In genomic region chr7:69994218-69994617, GRCh38 we compare ENCODE assay signal across 34 cellular contexts.
"Had no signal": no experiment of that assay in that cellular context is flagged by ENCODE, and none has a peak within 500 bp of the region (broad histone marks: within the 10 kb centered on the region; RNA-seq: fewer than 3 reads in every experiment).

No MANE protein-coding gene starts in this region.

- H3K4me3 Mint-ChIP-seq: activated CD4-positive, alpha-beta T cell treated with anti-CD3 and anti-CD28 coated beads for 36 hours; activated CD4-positive, alpha-beta T cell treated with anti-CD3 and anti-CD28 coated beads, Interleukin-2, amount 10 ng/mL, durations not matched to agents 7 days and 5 days; activated CD8-positive, alpha-beta T cell treated with anti-CD3 and anti-CD28 coated beads for 36 hours; activated naive CD4-positive, alpha-beta T cell treated with anti-CD3 and anti-CD28 coated beads, Interleukin-2, amount 10 ng/mL, durations not matched to agents 7 days and 5 days; activated naive CD4-positive, alpha-beta T cell treated with anti-CD3 and anti-CD28 coated beads, Interleukin-2, amount 50 U/mL, for 24 hours; activated naive CD8-positive, alpha-beta T cell; activated naive CD8-positive, alpha-beta T cell treated with anti-CD3 and anti-CD28 coated beads, Interleukin-2, amount 10 ng/mL, durations not matched to agents 7 days and 5 days; activated naive CD8-positive, alpha-beta T cell treated with anti-CD3 and anti-CD28 coated beads, Interleukin-2, amount 50 U/mL, for 24 hours; activated T-cell treated with anti-CD3 and anti-CD28 coated beads, Interleukin-2, amount 50 U/mL, for 4 hours; activated T-cell treated with anti-CD3 and anti-CD28 coated beads, Interleukin-2, amount 50 U/mL, for 72 hours; activated T-helper 1 cell treated with anti-CD3 and anti-CD28 coated beads, Interleukin-12 subunit alpha, Interleukin-12 subunit beta, Interleukin-2, Interleukin-4 antibody, amounts not matched to agents 30 ng/mL and 10 ng/mL and 1 ng/mL, durations not matched to agents 14 hours and 24 hours and 36 hours; activated T-helper 17 cell treated with anti-CD3 and anti-CD28 coated beads, Interleukin-2, amount 50 U/mL, for 72 hours; T-helper 1 cell treated with Interleukin-12 subunit alpha and Interleukin-12 subunit beta and Interleukin-4 antibody, amounts not matched to agents 30 μg/mL and 1 μg/mL, for 36 hours; T-helper 2 cell treated with Interferon-gamma antibody and Interleukin-4, amounts not matched to agents 5 μg/mL and 100 μg/mL, for 36 hours; WTC11 had no signal

- DNase-seq: activated CD4-positive, alpha-beta T cell treated with anti-CD3 and anti-CD28 coated beads for 1 hour; activated CD4-positive, alpha-beta T cell treated with anti-CD3 and anti-CD28 coated beads for 36 hours; activated CD4-positive, alpha-beta T cell treated with anti-CD3 and anti-CD28 coated beads for 48 hours; activated CD4-positive, alpha-beta T cell treated with anti-CD3 and anti-CD28 coated beads, Interleukin-2, amount 10 ng/mL, durations not matched to agents 7 days and 5 days; activated CD4-positive, alpha-beta T cell treated with anti-CD3 and anti-CD28 coated beads, Interleukin-2, amount 50 U/mL, for 48 hours; activated CD4-positive, CD25-positive, alpha-beta regulatory T cell; activated CD8-positive, alpha-beta memory T cell treated with anti-CD3 and anti-CD28 coated beads, Interleukin-2, amount 50 U/mL, for 4 hours; activated CD8-positive, alpha-beta T cell treated with anti-CD3 and anti-CD28 coated beads for 36 hours; activated effector memory CD4-positive, alpha-beta T cell treated with Interleukin-2 at 50 U/mL for 16 hours; activated gamma-delta T cell; activated naive CD4-positive, alpha-beta T cell treated with anti-CD3 and anti-CD28 coated beads, Interleukin-2, amount 10 ng/mL, durations not matched to agents 7 days and 5 days; activated naive CD4-positive, alpha-beta T cell treated with Interleukin-2 at 50 U/mL for 16 hours; activated naive CD8-positive, alpha-beta T cell treated with anti-CD3 and anti-CD28 coated beads, Interleukin-2, amount 10 ng/mL, durations not matched to agents 7 days and 5 days; activated naive CD8-positive, alpha-beta T cell treated with anti-CD3 and anti-CD28 coated beads, Interleukin-2, amount 50 U/mL, for 24 hours; activated T-cell treated with anti-CD3 and anti-CD28 coated beads for 4 hours; activated T-cell treated with anti-CD3 and anti-CD28 coated beads, Interleukin-2, amount 50 U/mL, for 1 hour; activated T-cell treated with anti-CD3 and anti-CD28 coated beads, Interleukin-2, amount 50 U/mL, for 4 hours; activated T-cell treated with anti-CD3 and anti-CD28 coated beads, Interleukin-2, amount 50 U/mL, for 72 hours; brain microvascular endothelial cell; central memory CD4-positive, alpha-beta T cell; T-helper 1 cell; T-helper 2 cell; T-helper 9 cell; WERI-Rb-1 had no signal

- H3K36me3 ChIP-seq: ascending aorta, brain microvascular endothelial cell, breast epithelium, WERI-Rb-1 had no signal

- H3K4me1 ChIP-seq: ascending aorta, breast epithelium had no signal

- H3K4me1 Mint-ChIP-seq: activated CD4-positive, alpha-beta T cell treated with anti-CD3 and anti-CD28 coated beads for 36 hours; activated CD4-positive, alpha-beta T cell treated with anti-CD3 and anti-CD28 coated beads, Interleukin-2, amount 10 ng/mL, durations not matched to agents 7 days and 5 days; activated naive CD4-positive, alpha-beta T cell treated with anti-CD3 and anti-CD28 coated beads, Interleukin-2, amount 10 ng/mL, durations not matched to agents 7 days and 5 days; activated naive CD4-positive, alpha-beta T cell treated with anti-CD3 and anti-CD28 coated beads, Interleukin-2, amount 50 U/mL, for 24 hours; activated naive CD8-positive, alpha-beta T cell treated with anti-CD3 and anti-CD28 coated beads, Interleukin-2, amount 10 ng/mL, durations not matched to agents 7 days and 5 days; activated naive CD8-positive, alpha-beta T cell treated with anti-CD3 and anti-CD28 coated beads, Interleukin-2, amount 50 U/mL, for 24 hours; activated T-helper 17 cell treated with anti-CD3 and anti-CD28 coated beads, Interleukin-2, amount 50 U/mL, for 72 hours; WTC11 had no signal

- H3K4me3 ChIP-seq: ascending aorta, breast epithelium had no signal

- H3K27me3 Mint-ChIP-seq: activated CD4-positive, alpha-beta T cell treated with anti-CD3 and anti-CD28 coated beads for 36 hours; activated CD4-positive, alpha-beta T cell treated with anti-CD3 and anti-CD28 coated beads, Interleukin-2, amount 10 ng/mL, durations not matched to agents 7 days and 5 days; activated naive CD4-positive, alpha-beta T cell treated with anti-CD3 and anti-CD28 coated beads, Interleukin-2, amount 10 ng/mL, durations not matched to agents 7 days and 5 days; activated naive CD4-positive, alpha-beta T cell treated with anti-CD3 and anti-CD28 coated beads, Interleukin-2, amount 50 U/mL, for 24 hours; activated naive CD8-positive, alpha-beta T cell treated with anti-CD3 and anti-CD28 coated beads, Interleukin-2, amount 50 U/mL, for 24 hours had no signal

- H3K27ac Mint-ChIP-seq: activated CD4-positive, alpha-beta T cell treated with anti-CD3 and anti-CD28 coated beads for 36 hours; activated CD4-positive, alpha-beta T cell treated with anti-CD3 and anti-CD28 coated beads, Interleukin-2, amount 10 ng/mL, durations not matched to agents 7 days and 5 days; activated CD8-positive, alpha-beta T cell treated with anti-CD3 and anti-CD28 coated beads for 36 hours; activated naive CD4-positive, alpha-beta T cell treated with anti-CD3 and anti-CD28 coated beads, Interleukin-2, amount 10 ng/mL, durations not matched to agents 7 days and 5 days; activated naive CD4-positive, alpha-beta T cell treated with anti-CD3 and anti-CD28 coated beads, Interleukin-2, amount 50 U/mL, for 24 hours; activated naive CD8-positive, alpha-beta T cell; activated naive CD8-positive, alpha-beta T cell treated with anti-CD3 and anti-CD28 coated beads, Interleukin-2, amount 10 ng/mL, durations not matched to agents 7 days and 5 days; activated naive CD8-positive, alpha-beta T cell treated with anti-CD3 and anti-CD28 coated beads, Interleukin-2, amount 50 U/mL, for 24 hours; activated T-cell treated with anti-CD3 and anti-CD28 coated beads, Interleukin-2, amount 50 U/mL, for 72 hours; activated T-helper 1 cell treated with anti-CD3 and anti-CD28 coated beads, Interleukin-12 subunit alpha, Interleukin-12 subunit beta, Interleukin-2, Interleukin-4 antibody, amounts not matched to agents 30 ng/mL and 10 ng/mL and 1 ng/mL, durations not matched to agents 14 hours and 24 hours and 36 hours; activated T-helper 17 cell treated with anti-CD3 and anti-CD28 coated beads, Interleukin-2, amount 50 U/mL, for 72 hours; T-helper 1 cell treated with Interleukin-12 subunit alpha and Interleukin-12 subunit beta and Interleukin-4 antibody, amounts not matched to agents 30 μg/mL and 1 μg/mL, for 36 hours; T-helper 2 cell treated with Interferon-gamma antibody and Interleukin-4, amounts not matched to agents 5 μg/mL and 100 μg/mL, for 36 hours; WTC11 had no signal

- ATAC-seq: activated CD4-positive, alpha-beta T cell treated with anti-CD3 and anti-CD28 coated beads for 36 hours; activated CD4-positive, CD25-positive, alpha-beta regulatory T cell treated with anti-CD3 and anti-CD28 coated beads, Interleukin-2, amount 50 U/mL, for 24 hours; activated CD8-positive, alpha-beta T cell treated with anti-CD3 and anti-CD28 coated beads for 36 hours; activated naive CD8-positive, alpha-beta T cell treated with anti-CD3 and anti-CD28 coated beads, Interleukin-2, amount 50 U/mL, for 24 hours; activated T-cell treated with anti-CD3 and anti-CD28 coated beads, Interleukin-2, amount 50 U/mL, for 4 hours; activated T-cell treated with anti-CD3 and anti-CD28 coated beads, Interleukin-2, amount 50 U/mL, for 72 hours; activated T-helper 17 cell treated with anti-CD3 and anti-CD28 coated beads, Interleukin-2, amount 50 U/mL, for 72 hours; WTC11 had no signal

- H3K27ac ChIP-seq: ascending aorta, brain microvascular endothelial cell, breast epithelium, WERI-Rb-1 had no signal

- H3K36me3 Mint-ChIP-seq: activated naive CD4-positive, alpha-beta T cell treated with anti-CD3 and anti-CD28 coated beads, Interleukin-2, amount 10 ng/mL, durations not matched to agents 7 days and 5 days; activated naive CD4-positive, alpha-beta T cell treated with anti-CD3 and anti-CD28 coated beads, Interleukin-2, amount 50 U/mL, for 24 hours; activated naive CD8-positive, alpha-beta T cell; activated naive CD8-positive, alpha-beta T cell treated with anti-CD3 and anti-CD28 coated beads, Interleukin-2, amount 10 ng/mL, durations not matched to agents 7 days and 5 days; WTC11 had no signal

- H3K9me3 ChIP-seq: ascending aorta, breast epithelium had no signal

- H3K9me3 Mint-ChIP-seq: activated CD4-positive, alpha-beta T cell treated with anti-CD3 and anti-CD28 coated beads, Interleukin-2, amount 10 ng/mL, durations not matched to agents 7 days and 5 days; activated CD8-positive, alpha-beta T cell treated with anti-CD3 and anti-CD28 coated beads for 36 hours; activated naive CD4-positive, alpha-beta T cell treated with anti-CD3 and anti-CD28 coated beads, Interleukin-2, amount 10 ng/mL, durations not matched to agents 7 days and 5 days; activated naive CD4-positive, alpha-beta T cell treated with anti-CD3 and anti-CD28 coated beads, Interleukin-2, amount 50 U/mL, for 24 hours; activated naive CD8-positive, alpha-beta T cell treated with anti-CD3 and anti-CD28 coated beads, Interleukin-2, amount 10 ng/mL, durations not matched to agents 7 days and 5 days; activated naive CD8-positive, alpha-beta T cell treated with anti-CD3 and anti-CD28 coated beads, Interleukin-2, amount 50 U/mL, for 24 hours; activated T-cell treated with anti-CD3 and anti-CD28 coated beads, Interleukin-2, amount 50 U/mL, for 4 hours; activated T-cell treated with anti-CD3 and anti-CD28 coated beads, Interleukin-2, amount 50 U/mL, for 72 hours; activated T-helper 1 cell treated with anti-CD3 and anti-CD28 coated beads, Interleukin-12 subunit alpha, Interleukin-12 subunit beta, Interleukin-2, Interleukin-4 antibody, amounts not matched to agents 30 ng/mL and 10 ng/mL and 1 ng/mL, durations not matched to agents 14 hours and 24 hours and 36 hours; T-helper 1 cell treated with Interleukin-12 subunit alpha and Interleukin-12 subunit beta and Interleukin-4 antibody, amounts not matched to agents 30 μg/mL and 1 μg/mL, for 36 hours; T-helper 2 cell treated with Interferon-gamma antibody and Interleukin-4, amounts not matched to agents 5 μg/mL and 100 μg/mL, for 36 hours had no signal

- H3K27me3 ChIP-seq: ascending aorta, brain microvascular endothelial cell, breast epithelium had no signal
